In genomic region chr4:178010596-178010995, GRCh38 we compare ENCODE assay signal across 3 cellular contexts.
A peak's percentile ranks its signal among the peaks of the same experiment; 100 is the strongest.
TF ChIP-seq lines count a peak whose summit lies in the region.

No MANE protein-coding gene starts in this region.

TF ChIP-seq in A549, 52 proteins besides CTCF, POLR2A, EP300 and RAD21:
- TF ChIP-seq ZC3H11A (IDR thresholded peaks at IDR 0.05) (no peak), MAFK (IDR thresholded peaks at IDR 0.05; ENCODE audit: partially characterized antibody) (peak; percentile 84), HOXA7 (CRISPR knock-in tag; IDR thresholded peaks at IDR 0.05) (no peak)

TF ChIP-seq in IMR-90, 13 proteins besides CTCF, POLR2A, EP300 and RAD21:
- TF ChIP-seq RCOR1 (IDR thresholded peaks at IDR 0.05; ENCODE audit: insufficient replicate concordance, low read length) (no peak), MAFK (IDR thresholded peaks at IDR 0.05; ENCODE audit: low read depth, low read length) (peak; percentile 96), USF2 (IDR thresholded peaks at IDR 0.05; ENCODE audit: low read depth, low read length) (no peak)

TF ChIP-seq in H1, 55 proteins besides CTCF, POLR2A, EP300 and RAD21:
- TF ChIP-seq MAFK (IDR thresholded peaks at IDR 0.05; ENCODE audit: low read depth, low read length) (peak; percentile 32; the same call in 1 of the 2 replicates), CBX8 (IDR thresholded peaks at IDR 0.05; ENCODE audit: borderline replicate concordance, low read depth, low read length) (no peak)
TF ChIP-seq in H1: peak in this region for 1.
